Comparison of ENCODE assay signal across 18 cellular contexts in the genomic region with DNA sequence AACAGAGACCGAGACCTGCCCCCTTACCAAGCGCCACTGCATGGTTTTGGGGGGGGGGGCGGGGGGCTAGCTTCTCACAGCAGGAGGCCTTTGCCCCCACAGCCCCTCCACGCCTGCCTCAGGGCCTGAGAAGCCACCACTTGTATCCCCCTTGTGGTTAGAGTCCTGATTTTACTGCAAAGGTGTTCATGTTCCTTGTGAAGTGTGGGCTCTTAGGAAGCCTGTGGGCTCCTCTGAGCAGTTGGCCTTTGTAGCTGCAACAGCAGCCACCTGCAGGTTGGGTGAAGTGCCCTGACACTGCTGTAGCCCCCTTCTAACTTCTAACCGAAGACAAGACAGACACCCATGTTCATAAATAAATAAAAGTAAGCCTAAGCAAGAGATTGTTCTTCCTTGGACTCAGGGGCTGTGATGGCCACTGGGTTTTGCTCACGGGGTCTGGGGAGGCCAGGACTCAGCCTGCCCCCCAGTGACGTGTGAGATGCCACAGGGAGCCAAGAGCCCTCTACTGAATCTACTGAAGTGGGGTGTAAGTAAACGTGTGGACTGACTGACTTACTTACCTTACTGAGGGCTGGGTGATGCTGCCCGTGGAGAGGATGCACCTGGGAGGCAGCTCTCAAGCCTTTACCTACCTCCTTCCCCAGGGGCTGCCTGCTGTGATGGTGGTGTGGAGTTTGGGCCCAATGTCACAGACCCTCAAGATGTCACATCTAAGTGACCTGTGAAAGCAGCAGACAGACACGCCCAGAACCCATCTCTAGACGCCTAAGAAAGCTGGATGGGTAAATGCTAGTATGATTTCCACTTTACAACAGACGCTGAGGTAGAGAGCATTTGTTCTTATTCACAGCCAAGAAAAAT. TPM values are rescaled to one million over a fixed set of nuclear protein-coding genes. Genes with fewer than 3 reads are reported as not detected.
A peak's percentile ranks its signal among the peaks of the same experiment; 100 is the strongest.
DNase-seq lines count a peak whose midpoint lies in the region; ATAC-seq and TF ChIP-seq lines count a peak whose summit lies in the region.
"Had no signal": no experiment of that assay in that cellular context is flagged by ENCODE, and none has a peak within 500 bp of the region (broad histone marks: within the 10 kb centered on the region; RNA-seq: fewer than 3 reads in every experiment).

No MANE protein-coding gene starts in this region.

- TF ChIP-seq CTCF in left ventricle myocardium inferior (IDR thresholded peaks at IDR 0.05; ENCODE audit: borderline replicate concordance) (no peak), tibial artery (IDR thresholded peaks at IDR 0.05) (no peak)

- no peak overlapping the region for H3K27ac ChIP-seq in left ventricle myocardium inferior (replicated peaks)
- peak overlapping the region; percentile 36 to 56 for H3K27ac ChIP-seq in tibial artery
- H3K27ac ChIP-seq: 22Rv1 had no signal

- H3K27me3 ChIP-seq in left ventricle myocardium inferior (ENCODE audit: low read depth) (no peaks in the 10 kb centered on the region), tibial artery (no peaks in the 10 kb centered on the region)

- H3K9me3 Mint-ChIP-seq in T-helper 2 cell treated with Interferon-gamma antibody and Interleukin-4, amounts not matched to agents 5 μg/mL and 100 μg/mL, for 36 hours, result no peaks in the 10 kb centered on the region

- H3K4me3 Mint-ChIP-seq in T-helper 2 cell treated with Interferon-gamma antibody and Interleukin-4, amounts not matched to agents 5 μg/mL and 100 μg/mL, for 36 hours, result no peak overlapping the region

- H3K4me3 ChIP-seq in left ventricle myocardium inferior (no peak overlapping the region), tibial artery (no peak overlapping the region)
- H3K4me3 ChIP-seq: HAP-1 had no signal

- peak overlapping the region; percentile 49 for H3K27ac Mint-ChIP-seq in T-helper 2 cell treated with Interferon-gamma antibody and Interleukin-4, amounts not matched to agents 5 μg/mL and 100 μg/mL, for 36 hours

- H3K27me3 Mint-ChIP-seq in T-helper 2 cell treated with Interferon-gamma antibody and Interleukin-4, amounts not matched to agents 5 μg/mL and 100 μg/mL, for 36 hours (ENCODE audit: low read depth), result no peaks in the 10 kb centered on the region

- H3K36me3 Mint-ChIP-seq in T-helper 2 cell treated with Interferon-gamma antibody and Interleukin-4, amounts not matched to agents 5 μg/mL and 100 μg/mL, for 36 hours (ENCODE audit: low read depth), result peaks cover 72% of the 10 kb centered on the region

- DNase-seq in T-helper 2 cell treated with Interferon-gamma antibody and Interleukin-4, amounts not matched to agents 5 μg/mL and 100 μg/mL, for 36 hours (ENCODE audit: low spot score), result no peak
- no peak for DNase-seq in T-helper 2 cell
- peak; percentile 3 for DNase-seq in left ventricle myocardium inferior
- DNase-seq in left cardiac atrium, result no peak
- peak; percentile 57 for DNase-seq in mesenteric fat pad (ENCODE audit: low spot score)
- DNase-seq in tibial artery, result peak in 1 of 2 donors; percentile 64
- DNase-seq: AML-193, Caco-2, GDM1, NCI-H1694 treated with DMSO at 0.1 percent for 48 hours, NCI-H226, NCI-H524, RPMI8226, SHP77 treated with DMSO at 0.1 percent for 48 hours had no signal

- ATAC-seq in left cardiac atrium (no peak), HG03442 (IDR thresholded peaks at IDR 0.05; ENCODE audit: unreplicated experiment) (no peak), GM19395 (IDR thresholded peaks at IDR 0.05; ENCODE audit: unreplicated experiment) (no peak)

- intact Hi-C loops in left ventricle myocardium inferior (cut with micrococcal nuclease), result no loop called here
- intact Hi-C loops in left cardiac atrium (cut with DNase I), result no loop called here
- intact Hi-C loops in tibial artery (cut with DNase I; ENCODE audit: low total_unique reads), result no loop called here

- H3K4me1 Mint-ChIP-seq in T-helper 2 cell treated with Interferon-gamma antibody and Interleukin-4, amounts not matched to agents 5 μg/mL and 100 μg/mL, for 36 hours (ENCODE audit: low read depth), result peaks cover 15% of the 10 kb centered on the region

- H3K36me3 ChIP-seq in left ventricle myocardium inferior (peaks cover 57% of the 10 kb centered on the region), tibial artery (peaks cover 35 to 78% (median 75%) of the 10 kb centered on the region in 3 donors)

- H3K4me1 ChIP-seq in left ventricle myocardium inferior (peaks cover 9% of the 10 kb centered on the region), tibial artery (peaks cover 0 to 31% (median 7%) of the 10 kb centered on the region in 4 donors)
- H3K4me1 ChIP-seq: Caco-2, HAP-1 had no signal

- H3K9me3 ChIP-seq in left ventricle myocardium inferior (replicated peaks) (no peaks in the 10 kb centered on the region), tibial artery (no peaks in the 10 kb centered on the region)
- H3K9me3 ChIP-seq: Caco-2 had no signal

RNA-seq across cellular contexts. Expression of gene USP35, which starts 25.8 kb away (rescaled TPM):
- total RNA-seq in left ventricle myocardium inferior (5.8 TPM), left cardiac atrium (10 to 100 TPM in 1 of 2 donors, 1 to 10 TPM in 1; 6.5 to 10.6 TPM), mesenteric fat pad (12.2 TPM)

RNA-seq across cellular contexts. Expression of gene KCTD21, which starts 26.1 kb away (rescaled TPM):
- total RNA-seq in left ventricle myocardium inferior (8.6 TPM), left cardiac atrium (1 to 10 TPM; 6.4 to 6.8 TPM), mesenteric fat pad (12.4 TPM)

Comparison
In these comparisons a context has a peak if more than half of its experiments do, and no peak if none do; other contexts are left out.
1. DNase-seq: peak in left ventricle myocardium inferior (single experiment) and mesenteric fat pad (single experiment); none in T-helper 2 cell treated with Interferon-gamma antibody and Interleukin-4, amounts not matched to agents 5 μg/mL and 100 μg/mL, for 36 hours (single experiment), T-helper 2 cell (0 of 5) and left cardiac atrium (single experiment).